Comparison of ENCODE assay signal across 1 cellular context in the genomic region with DNA sequence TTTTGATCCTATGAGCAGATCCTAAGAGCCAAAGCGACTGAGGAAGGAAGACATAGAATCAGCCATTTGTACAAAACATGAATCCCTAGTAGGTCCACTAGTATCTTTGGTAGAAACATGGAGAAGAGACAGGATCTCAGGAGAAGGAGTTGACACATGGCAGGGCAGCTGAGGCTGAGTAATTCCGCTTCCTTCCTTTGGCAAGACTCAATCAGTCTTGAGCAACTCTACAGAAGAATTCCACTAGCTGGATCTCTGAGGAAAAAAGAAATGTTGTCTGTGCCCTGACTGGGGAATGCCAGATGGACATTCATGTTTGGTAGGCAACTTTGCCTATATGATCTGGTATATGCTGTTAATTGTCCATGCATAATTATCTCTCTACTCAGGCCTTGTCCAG.
TF ChIP-seq lines count a peak whose summit lies in the region.

No MANE protein-coding gene starts in this region.

TF ChIP-seq in GM23338, 12 proteins besides CTCF, POLR2A, EP300 and RAD21 (continued from another document):
- TF ChIP-seq, protein P1, sequence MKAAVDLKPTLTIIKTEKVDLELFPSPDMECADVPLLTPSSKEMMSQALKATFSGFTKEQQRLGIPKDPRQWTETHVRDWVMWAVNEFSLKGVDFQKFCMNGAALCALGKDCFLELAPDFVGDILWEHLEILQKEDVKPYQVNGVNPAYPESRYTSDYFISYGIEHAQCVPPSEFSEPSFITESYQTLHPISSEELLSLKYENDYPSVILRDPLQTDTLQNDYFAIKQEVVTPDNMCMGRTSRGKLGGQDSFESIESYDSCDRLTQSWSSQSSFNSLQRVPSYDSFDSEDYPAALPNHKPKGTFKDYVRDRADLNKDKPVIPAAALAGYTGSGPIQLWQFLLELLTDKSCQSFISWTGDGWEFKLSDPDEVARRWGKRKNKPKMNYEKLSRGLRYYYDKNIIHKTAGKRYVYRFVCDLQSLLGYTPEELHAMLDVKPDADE (IDR thresholded peaks at IDR 0.05): no peak
- TF ChIP-seq POLR2AphosphoS5 (IDR thresholded peaks at IDR 0.05; ENCODE audit: low read depth) (no peak), NANOG (IDR thresholded peaks at IDR 0.05; ENCODE audit: borderline replicate concordance) (no peak), ZNF114 (CRISPR knock-in tag; IDR thresholded peaks at IDR 0.05) (no peak), JUNB (IDR thresholded peaks at IDR 0.05; ENCODE audit: unreplicated experiment) (no peak), STAT1 (IDR thresholded peaks at IDR 0.05; ENCODE audit: unreplicated experiment) (no peak)
- TF ChIP-seq, protein P2, sequence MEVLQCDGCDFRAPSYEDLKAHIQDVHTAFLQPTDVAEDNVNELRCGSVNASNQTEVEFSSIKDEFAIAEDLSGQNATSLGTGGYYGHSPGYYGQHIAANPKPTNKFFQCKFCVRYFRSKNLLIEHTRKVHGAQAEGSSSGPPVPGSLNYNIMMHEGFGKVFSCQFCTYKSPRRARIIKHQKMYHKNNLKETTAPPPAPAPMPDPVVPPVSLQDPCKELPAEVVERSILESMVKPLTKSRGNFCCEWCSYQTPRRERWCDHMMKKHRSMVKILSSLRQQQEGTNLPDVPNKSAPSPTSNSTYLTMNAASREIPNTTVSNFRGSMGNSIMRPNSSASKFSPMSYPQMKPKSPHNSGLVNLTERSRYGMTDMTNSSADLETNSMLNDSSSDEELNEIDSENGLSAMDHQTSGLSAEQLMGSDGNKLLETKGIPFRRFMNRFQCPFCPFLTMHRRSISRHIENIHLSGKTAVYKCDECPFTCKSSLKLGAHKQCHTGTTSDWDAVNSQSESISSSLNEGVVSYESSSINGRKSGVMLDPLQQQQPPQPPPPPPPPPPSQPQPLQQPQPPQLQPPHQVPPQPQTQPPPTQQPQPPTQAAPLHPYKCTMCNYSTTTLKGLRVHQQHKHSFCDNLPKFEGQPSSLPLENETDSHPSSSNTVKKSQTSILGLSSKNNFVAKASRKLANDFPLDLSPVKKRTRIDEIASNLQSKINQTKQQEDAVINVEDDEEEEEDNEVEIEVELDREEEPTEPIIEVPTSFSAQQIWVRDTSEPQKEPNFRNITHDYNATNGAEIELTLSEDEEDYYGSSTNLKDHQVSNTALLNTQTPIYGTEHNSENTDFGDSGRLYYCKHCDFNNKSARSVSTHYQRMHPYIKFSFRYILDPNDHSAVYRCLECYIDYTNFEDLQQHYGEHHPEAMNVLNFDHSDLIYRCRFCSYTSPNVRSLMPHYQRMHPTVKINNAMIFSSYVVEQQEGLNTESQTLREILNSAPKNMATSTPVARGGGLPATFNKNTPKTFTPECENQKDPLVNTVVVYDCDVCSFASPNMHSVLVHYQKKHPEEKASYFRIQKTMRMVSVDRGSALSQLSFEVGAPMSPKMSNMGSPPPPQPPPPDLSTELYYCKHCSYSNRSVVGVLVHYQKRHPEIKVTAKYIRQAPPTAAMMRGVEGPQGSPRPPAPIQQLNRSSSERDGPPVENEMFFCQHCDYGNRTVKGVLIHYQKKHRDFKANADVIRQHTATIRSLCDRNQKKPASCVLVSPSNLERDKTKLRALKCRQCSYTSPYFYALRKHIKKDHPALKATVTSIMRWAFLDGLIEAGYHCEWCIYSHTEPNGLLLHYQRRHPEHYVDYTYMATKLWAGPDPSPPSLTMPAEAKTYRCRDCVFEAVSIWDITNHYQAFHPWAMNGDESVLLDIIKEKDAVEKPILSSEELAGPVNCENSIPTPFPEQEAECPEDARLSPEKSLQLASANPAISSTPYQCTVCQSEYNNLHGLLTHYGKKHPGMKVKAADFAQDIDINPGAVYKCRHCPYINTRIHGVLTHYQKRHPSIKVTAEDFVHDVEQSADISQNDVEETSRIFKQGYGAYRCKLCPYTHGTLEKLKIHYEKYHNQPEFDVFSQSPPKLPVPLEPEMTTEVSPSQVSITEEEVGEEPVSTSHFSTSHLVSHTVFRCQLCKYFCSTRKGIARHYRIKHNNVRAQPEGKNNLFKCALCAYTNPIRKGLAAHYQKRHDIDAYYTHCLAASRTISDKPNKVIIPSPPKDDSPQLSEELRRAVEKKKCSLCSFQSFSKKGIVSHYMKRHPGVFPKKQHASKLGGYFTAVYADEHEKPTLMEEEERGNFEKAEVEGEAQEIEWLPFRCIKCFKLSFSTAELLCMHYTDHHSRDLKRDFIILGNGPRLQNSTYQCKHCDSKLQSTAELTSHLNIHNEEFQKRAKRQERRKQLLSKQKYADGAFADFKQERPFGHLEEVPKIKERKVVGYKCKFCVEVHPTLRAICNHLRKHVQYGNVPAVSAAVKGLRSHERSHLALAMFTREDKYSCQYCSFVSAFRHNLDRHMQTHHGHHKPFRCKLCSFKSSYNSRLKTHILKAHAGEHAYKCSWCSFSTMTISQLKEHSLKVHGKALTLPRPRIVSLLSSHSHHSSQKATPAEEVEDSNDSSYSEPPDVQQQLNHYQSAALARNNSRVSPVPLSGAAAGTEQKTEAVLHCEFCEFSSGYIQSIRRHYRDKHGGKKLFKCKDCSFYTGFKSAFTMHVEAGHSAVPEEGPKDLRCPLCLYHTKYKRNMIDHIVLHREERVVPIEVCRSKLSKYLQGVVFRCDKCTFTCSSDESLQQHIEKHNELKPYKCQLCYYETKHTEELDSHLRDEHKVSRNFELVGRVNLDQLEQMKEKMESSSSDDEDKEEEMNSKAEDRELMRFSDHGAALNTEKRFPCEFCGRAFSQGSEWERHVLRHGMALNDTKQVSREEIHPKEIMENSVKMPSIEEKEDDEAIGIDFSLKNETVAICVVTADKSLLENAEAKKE (CRISPR knock-in tag; IDR thresholded peaks at IDR 0.05): no peak
